8 cellular contexts compared by ENCODE assay signal in genomic region chr1:48697066-48697707, GRCh38.
A peak's percentile ranks its signal among the peaks of the same experiment; 100 is the strongest.
DNase-seq lines count a peak whose midpoint lies in the region; ATAC-seq and TF ChIP-seq lines count a peak whose summit lies in the region.

No MANE protein-coding gene starts in this region.

- H3K9me3 Mint-ChIP-seq in glutamatergic neuron (ENCODE audit: unreplicated experiment), result peaks cover 2% of the 10 kb centered on the region

- H3K36me3 ChIP-seq in Panc1 (ENCODE audit: control insufficient read depth, insufficient read depth, low read length), result no peaks in the 10 kb centered on the region

- POLR2A ChIA-PET in Panc1 (lab: Charles Lee), result no interaction called here

- no TSS peak for BruUV-seq in Panc1 (replicated peaks; lab: Mats Ljungman, UMichigan)

- no peak overlapping the region for H3K4me3 Mint-ChIP-seq in glutamatergic neuron (ENCODE audit: unreplicated experiment)

- intact Hi-C loops in Panc1 (cut with micrococcal nuclease; ENCODE audit: unreplicated experiment), result no loop called here
- intact Hi-C loops in posterior vena cava (cut with DNase I), result loop anchor here in 1 of 2 donors (5.0 kb wide), 1 partner anchor 125 kb away; no protein-coding TSS in a partner anchor

- DNase-seq in CD1c-positive myeloid dendritic cell (ENCODE audit: extremely low spot score), result peak; percentile 62
- peak; percentile 30 for DNase-seq in Panc1 (ENCODE audit: low read depth, low spot score)
- peak; percentile 4 for DNase-seq in activated T-helper 9 cell treated with anti-CD3 and anti-CD28 coated beads, Interleukin-2, amount 50 U/mL, for 16 hours (ENCODE audit: low read depth)
- peak; percentile 85 for DNase-seq in glutamatergic neuron
- peak; percentile 89 for DNase-seq in posterior vena cava (ENCODE audit: low spot score)

- no peaks in the 10 kb centered on the region for H3K9me3 ChIP-seq in Panc1 (ENCODE audit: control insufficient read depth, insufficient read depth, low read depth, low read length)

- peaks cover 10% of the 10 kb centered on the region for H3K4me1 Mint-ChIP-seq in glutamatergic neuron (ENCODE audit: low read depth, unreplicated experiment)

- no peaks in the 10 kb centered on the region for H3K36me3 Mint-ChIP-seq in glutamatergic neuron (ENCODE audit: unreplicated experiment)

- ATAC-seq in GM19023 (IDR thresholded peaks at IDR 0.05; ENCODE audit: unreplicated experiment) (peak; percentile 72), HG03521 (IDR thresholded peaks at IDR 0.05; ENCODE audit: unreplicated experiment) (peak; percentile 52), Panc1 (peak; percentile 68; the same call in 1 of the 2 replicates), HG02588 (IDR thresholded peaks at IDR 0.05; ENCODE audit: unreplicated experiment) (no peak)

- H3K4me1 ChIP-seq in Panc1 (ENCODE audit: control insufficient read depth, insufficient read depth, low read length), result no peaks in the 10 kb centered on the region

- peaks cover 3% of the 10 kb centered on the region for H3K27me3 Mint-ChIP-seq in glutamatergic neuron (ENCODE audit: unreplicated experiment)

- no peak overlapping the region for H3K4me3 ChIP-seq in Panc1 (ENCODE audit: low read depth in 2 of 2, low read length in 2 of 2)

- peak overlapping the region; percentile 48 for H3K27ac Mint-ChIP-seq in glutamatergic neuron (ENCODE audit: unreplicated experiment)

- no peak overlapping the region for H3K27ac ChIP-seq in Panc1 (ENCODE audit: low read length)

- in situ Hi-C loops in Panc1 (cut with HindIII; ENCODE audit: low pct_unique_long_range_greater_than_20kb, low sequenced_read_pairs), result no loop called here

- peaks cover 10% of the 10 kb centered on the region; the same call in 1 of the 2 replicates for H3K27me3 ChIP-seq in Panc1 (ENCODE audit: control insufficient read depth, insufficient read depth, low read length)

- CTCF ChIA-PET in Panc1 (lab: Charles Lee), result no interaction called here

- TF ChIP-seq CTCF in Panc1 (IDR thresholded peaks at IDR 0.05) (peak; percentile 93), glutamatergic neuron (IDR thresholded peaks at IDR 0.05; ENCODE audit: partially characterized antibody, unreplicated experiment) (peak; percentile 97)

Comparison
In these comparisons a context has a peak if more than half of its experiments do, and no peak if none do; other contexts are left out.
1. DNase-seq: peak in every context shown above with its lines; median percentile 89 in posterior vena cava; 85 in glutamatergic neuron; 62 in CD1c-positive myeloid dendritic cell; 30 in Panc1; 4 in activated T-helper 9 cell treated with anti-CD3 and anti-CD28 coated beads, Interleukin-2, amount 50 U/mL, for 16 hours.